1 cellular context compared by ENCODE assay signal in the genomic region with DNA sequence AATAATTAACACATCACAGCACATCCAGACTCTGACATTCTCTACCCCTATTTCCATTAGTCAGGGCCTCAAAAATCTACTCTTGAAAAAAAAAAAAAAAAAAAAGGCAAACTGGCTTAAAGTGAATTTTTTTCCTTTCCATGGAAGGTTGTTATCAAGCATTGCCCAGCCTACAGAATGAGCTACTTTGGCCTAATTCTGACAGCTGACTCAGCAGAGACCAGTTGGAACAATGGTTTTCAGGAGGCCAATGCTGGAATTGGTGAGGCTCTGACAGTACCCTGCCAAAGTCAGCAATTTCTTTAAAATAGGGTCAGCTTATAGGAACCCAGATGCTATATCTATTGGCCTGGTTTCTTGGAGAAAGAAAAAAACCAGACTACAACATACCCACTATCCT.
TF ChIP-seq lines count a peak whose summit lies in the region.

No MANE protein-coding gene starts in this region.

TF ChIP-seq in H1, 55 proteins besides CTCF, POLR2A, EP300 and RAD21 (continued from another document):
- TF ChIP-seq RXRA (IDR thresholded peaks at IDR 0.05; ENCODE audit: insufficient read depth, low read depth, low read length) (no peak), CHD1 (IDR thresholded peaks at IDR 0.05; ENCODE audit: low read depth, low read length) (no peak), CBX8 (IDR thresholded peaks at IDR 0.05; ENCODE audit: borderline replicate concordance, low read depth, low read length) (no peak), SP1 (IDR thresholded peaks at IDR 0.05; ENCODE audit: low read depth, low read length) (no peak)
